In the genomic region with DNA sequence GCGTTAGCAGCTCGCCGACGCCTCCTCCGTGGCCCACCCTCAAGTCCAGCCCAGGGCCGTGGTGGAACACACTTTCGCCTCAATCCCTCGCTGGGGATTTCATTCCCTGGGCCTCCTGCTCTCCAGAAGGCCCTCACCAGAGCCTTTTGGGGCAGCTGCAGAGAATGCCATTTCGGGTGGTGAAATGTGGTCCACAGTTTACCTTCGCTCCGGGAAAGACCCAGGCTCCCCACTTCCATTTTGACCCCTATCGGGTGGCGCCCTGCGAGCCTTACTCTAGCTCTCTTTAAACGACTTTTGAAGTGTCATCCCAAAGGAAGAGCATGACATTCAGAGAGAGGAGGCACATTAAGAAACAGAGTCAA, we compare ENCODE assay signal across 17 cellular contexts. TPM values are rescaled to one million over a fixed set of nuclear protein-coding genes. Genes with fewer than 3 reads are reported as not detected.
DNase-seq lines count a peak whose midpoint lies in the region; ATAC-seq lines count a peak whose summit lies in the region.
"Had no signal": no experiment of that assay in that cellular context is flagged by ENCODE, and none has a peak within 500 bp of the region (broad histone marks: within the 10 kb centered on the region; RNA-seq: fewer than 3 reads in every experiment).

No MANE protein-coding gene starts in this region.

- H3K36me3 ChIP-seq in naive thymus-derived CD4-positive, alpha-beta T cell (ENCODE audit: control insufficient read depth in 2 of 3, insufficient read depth in 3 of 3, low read length in 3 of 3): no peaks in the 10 kb centered on the region
- H3K36me3 ChIP-seq in aorta (ENCODE audit: control insufficient read depth in 1 of 2, insufficient read depth in 2 of 2, low read length in 1 of 2): no peaks in the 10 kb centered on the region
- H3K36me3 ChIP-seq: colonic mucosa had no signal

- H3K4me3 ChIP-seq in naive thymus-derived CD4-positive, alpha-beta T cell (ENCODE audit: low read length): peak overlapping the region; percentile 62
- no peak overlapping the region for H3K4me3 ChIP-seq in aorta (ENCODE audit: low read length in 2 of 2)
- H3K4me3 ChIP-seq: colonic mucosa, GM23338, lung had no signal

- intact Hi-C loops in activated T-helper 1 cell treated with anti-CD3 and anti-CD28 coated beads, Interleukin-12 subunit alpha, Interleukin-12 subunit beta, Interleukin-2, Interleukin-4 antibody, amounts not matched to agents 30 ng/mL and 10 ng/mL and 1 ng/mL, durations not matched to agents 14 hours and 24 hours and 36 hours (cut with micrococcal nuclease): loop anchor here (1.0 to 10.0 kb wide), 9 partner anchors 20 to 950 kb away; a partner anchor contains a TSS
- intact Hi-C loops in naive thymus-derived CD4-positive, alpha-beta T cell (cut with micrococcal nuclease): loop anchor here (1.0 to 10.0 kb wide), 12 partner anchors 7 to 612 kb away; a partner anchor contains a TSS
- intact Hi-C loops in aorta (cut with DNase I): no loop called here

- peaks cover 30 to 44% of the 10 kb centered on the region in 2 donors for H3K4me1 ChIP-seq in naive thymus-derived CD4-positive, alpha-beta T cell (ENCODE audit: control insufficient read depth in 2 of 2, insufficient read depth in 2 of 2, low read length in 2 of 2)
- no peaks in the 10 kb centered on the region for H3K4me1 ChIP-seq in aorta (ENCODE audit: control insufficient read depth in 1 of 2, insufficient read depth in 2 of 2, low read length in 2 of 2)
- H3K4me1 ChIP-seq: colonic mucosa had no signal

- peaks cover 49% of the 10 kb centered on the region for H3K4me1 Mint-ChIP-seq in activated naive CD4-positive, alpha-beta T cell treated with anti-CD3 and anti-CD28 coated beads, Interleukin-2, amount 10 ng/mL, durations not matched to agents 7 days and 5 days
- H3K4me1 Mint-ChIP-seq in activated T-helper 1 cell treated with anti-CD3 and anti-CD28 coated beads, Interleukin-12 subunit alpha, Interleukin-12 subunit beta, Interleukin-2, Interleukin-4 antibody, amounts not matched to agents 30 ng/mL and 10 ng/mL and 1 ng/mL, durations not matched to agents 14 hours and 24 hours and 36 hours (ENCODE audit: low read depth): peaks cover 49% of the 10 kb centered on the region
- peaks cover 9 to 51% (median 44%) of the 10 kb centered on the region in 7 donors for H3K4me1 Mint-ChIP-seq in naive thymus-derived CD4-positive, alpha-beta T cell
- H3K4me1 Mint-ChIP-seq: nephron had no signal

- peak overlapping the region; percentile 72 for H3K27ac ChIP-seq in naive thymus-derived CD4-positive, alpha-beta T cell (ENCODE audit: low read depth, low read length)
- H3K27ac ChIP-seq in aorta (ENCODE audit: low read depth in 1 of 2, low read length in 2 of 2): no peak overlapping the region
- H3K27ac ChIP-seq: colonic mucosa had no signal

- H3K27me3 Mint-ChIP-seq in activated naive CD4-positive, alpha-beta T cell treated with anti-CD3 and anti-CD28 coated beads, Interleukin-2, amount 10 ng/mL, durations not matched to agents 7 days and 5 days: no peaks in the 10 kb centered on the region
- H3K27me3 Mint-ChIP-seq in activated T-helper 1 cell treated with anti-CD3 and anti-CD28 coated beads, Interleukin-12 subunit alpha, Interleukin-12 subunit beta, Interleukin-2, Interleukin-4 antibody, amounts not matched to agents 30 ng/mL and 10 ng/mL and 1 ng/mL, durations not matched to agents 14 hours and 24 hours and 36 hours (ENCODE audit: insufficient read depth): no peaks in the 10 kb centered on the region
- H3K27me3 Mint-ChIP-seq in naive thymus-derived CD4-positive, alpha-beta T cell: no peaks in the 10 kb centered on the region

- WGBS in aorta, 2 donors: 76 to 93% methylated on average over 15 of the region's 15 CpGs

- peak; percentile 2 for ATAC-seq in naive thymus-derived CD4-positive, alpha-beta T cell
- ATAC-seq in HG03025 (IDR thresholded peaks at IDR 0.05; ENCODE audit: low FRiP score, unreplicated experiment) (no peak), GM21447 (IDR thresholded peaks at IDR 0.05; ENCODE audit: unreplicated experiment) (no peak), aorta (ENCODE audit: low FRiP score) (no peak)
- ATAC-seq: GM23338, WTC11 had no signal

- no peaks in the 10 kb centered on the region for H3K27me3 ChIP-seq in naive thymus-derived CD4-positive, alpha-beta T cell (ENCODE audit: control insufficient read depth in 2 of 2, insufficient read depth in 2 of 2, low read length in 2 of 2)
- no peaks in the 10 kb centered on the region for H3K27me3 ChIP-seq in aorta (ENCODE audit: control insufficient read depth in 1 of 2, insufficient read depth in 2 of 2, low read length in 1 of 2)
- H3K27me3 ChIP-seq: colonic mucosa had no signal

- CTCF ChIA-PET in activated naive CD4-positive, alpha-beta T cell treated with anti-CD3 and anti-CD28 coated beads, Interleukin-2, amount 10 ng/mL, durations not matched to agents 7 days and 5 days (lab: Charles Lee): interaction anchor here (1.6 to 2.4 kb wide), 3 partner anchors 8 to 103 kb away, joined by 3 to 6 read pairs (median 5); no protein-coding TSS in a partner anchor
- CTCF ChIA-PET in naive thymus-derived CD4-positive, alpha-beta T cell (lab: Charles Lee): interaction anchor here (1.0 kb wide), 1 partner anchor 138 kb away, joined by 3 read pairs; no protein-coding TSS in a partner anchor

- peaks cover 3% of the 10 kb centered on the region for H3K36me3 Mint-ChIP-seq in activated naive CD4-positive, alpha-beta T cell treated with anti-CD3 and anti-CD28 coated beads, Interleukin-2, amount 10 ng/mL, durations not matched to agents 7 days and 5 days
- peaks cover 7% of the 10 kb centered on the region for H3K36me3 Mint-ChIP-seq in activated T-helper 1 cell treated with anti-CD3 and anti-CD28 coated beads, Interleukin-12 subunit alpha, Interleukin-12 subunit beta, Interleukin-2, Interleukin-4 antibody, amounts not matched to agents 30 ng/mL and 10 ng/mL and 1 ng/mL, durations not matched to agents 14 hours and 24 hours and 36 hours (ENCODE audit: low read depth)
- peaks cover 0 to 5% (median 3%) of the 10 kb centered on the region in 5 donors for H3K36me3 Mint-ChIP-seq in naive thymus-derived CD4-positive, alpha-beta T cell
- H3K36me3 Mint-ChIP-seq: WTC11 had no signal

- H3K9me3 ChIP-seq in naive thymus-derived CD4-positive, alpha-beta T cell (ENCODE audit: control insufficient read depth in 2 of 3, low read length in 3 of 3): no peaks in the 10 kb centered on the region
- H3K9me3 ChIP-seq in aorta (ENCODE audit: control insufficient read depth, low read length): no peaks in the 10 kb centered on the region
- H3K9me3 ChIP-seq: colonic mucosa had no signal

- POLR2A ChIA-PET in naive thymus-derived CD4-positive, alpha-beta T cell (lab: Charles Lee): interaction anchor here (0.7 to 1.7 kb wide), 7 partner anchors 10 to 358 kb away, joined by 3 to 17 read pairs (median 5); no protein-coding TSS in a partner anchor

- H3K9me3 Mint-ChIP-seq in activated naive CD4-positive, alpha-beta T cell treated with anti-CD3 and anti-CD28 coated beads, Interleukin-2, amount 10 ng/mL, durations not matched to agents 7 days and 5 days: no peaks in the 10 kb centered on the region
- no peaks in the 10 kb centered on the region for H3K9me3 Mint-ChIP-seq in activated T-helper 1 cell treated with anti-CD3 and anti-CD28 coated beads, Interleukin-12 subunit alpha, Interleukin-12 subunit beta, Interleukin-2, Interleukin-4 antibody, amounts not matched to agents 30 ng/mL and 10 ng/mL and 1 ng/mL, durations not matched to agents 14 hours and 24 hours and 36 hours
- H3K9me3 Mint-ChIP-seq in naive thymus-derived CD4-positive, alpha-beta T cell: no peaks in the 10 kb centered on the region
- H3K9me3 Mint-ChIP-seq: GM23338, nephron, WTC11 had no signal

- H3K4me3 Mint-ChIP-seq in activated naive CD4-positive, alpha-beta T cell treated with anti-CD3 and anti-CD28 coated beads, Interleukin-2, amount 10 ng/mL, durations not matched to agents 7 days and 5 days: peak overlapping the region; percentile 95
- H3K4me3 Mint-ChIP-seq in activated T-helper 1 cell treated with anti-CD3 and anti-CD28 coated beads, Interleukin-12 subunit alpha, Interleukin-12 subunit beta, Interleukin-2, Interleukin-4 antibody, amounts not matched to agents 30 ng/mL and 10 ng/mL and 1 ng/mL, durations not matched to agents 14 hours and 24 hours and 36 hours: peak overlapping the region; percentile 92
- peak overlapping the region; percentile 79 to 99 (median 96) for H3K4me3 Mint-ChIP-seq in naive thymus-derived CD4-positive, alpha-beta T cell
- H3K4me3 Mint-ChIP-seq: GM23338, nephron, WTC11 had no signal

- peak overlapping the region; percentile 97 for H3K27ac Mint-ChIP-seq in activated naive CD4-positive, alpha-beta T cell treated with anti-CD3 and anti-CD28 coated beads, Interleukin-2, amount 10 ng/mL, durations not matched to agents 7 days and 5 days
- peak overlapping the region; percentile 97 for H3K27ac Mint-ChIP-seq in activated T-helper 1 cell treated with anti-CD3 and anti-CD28 coated beads, Interleukin-12 subunit alpha, Interleukin-12 subunit beta, Interleukin-2, Interleukin-4 antibody, amounts not matched to agents 30 ng/mL and 10 ng/mL and 1 ng/mL, durations not matched to agents 14 hours and 24 hours and 36 hours
- peak overlapping the region; percentile 66 to 98 (median 95) for H3K27ac Mint-ChIP-seq in naive thymus-derived CD4-positive, alpha-beta T cell
- H3K27ac Mint-ChIP-seq: GM23338, nephron, WTC11 had no signal

- no peak for DNase-seq in activated naive CD4-positive, alpha-beta T cell treated with anti-CD3 and anti-CD28 coated beads, Interleukin-2, amount 10 ng/mL, durations not matched to agents 7 days and 5 days
- DNase-seq in activated naive CD4-positive, alpha-beta T cell treated with Interleukin-2 at 50 U/mL for 16 hours: no peak
- DNase-seq in activated T-helper 1 cell treated with anti-CD3 and anti-CD28 coated beads, Interleukin-12 subunit alpha, Interleukin-12 subunit beta, Interleukin-2, Interleukin-4 antibody, amounts not matched to agents 30 ng/mL and 10 ng/mL and 1 ng/mL, durations not matched to agents 14 hours and 24 hours and 36 hours (ENCODE audit: low spot score): no peak
- no peak for DNase-seq in naive thymus-derived CD4-positive, alpha-beta T cell
- DNase-seq in RPMI8226: no peak
- no peak for DNase-seq in aorta
- DNase-seq: colonic mucosa, Karpas-422, NCI-H1417, NCI-H2171 treated with DMSO at 0.1 percent for 48 hours, NCI-H774 had no signal

RNA-seq across cellular contexts. Expression of a gene that starts 0.5 kb away (rescaled TPM):
- 50.4 and 56.3 TPM in 2 replicates for total RNA-seq in activated T-helper 1 cell treated with anti-CD3 and anti-CD28 coated beads, Interleukin-12 subunit alpha, Interleukin-12 subunit beta, Interleukin-2, Interleukin-4 antibody, amounts not matched to agents 30 ng/mL and 10 ng/mL and 1 ng/mL, durations not matched to agents 14 hours and 24 hours and 36 hours
- 10 to 100 TPM; 23.8 to 48.2 (median 37.9) TPM for total RNA-seq in naive thymus-derived CD4-positive, alpha-beta T cell
- polyA plus RNA-seq in naive thymus-derived CD4-positive, alpha-beta T cell: 10 to 100 TPM; 43.8 to 57.6 TPM
- total RNA-seq in aorta: under 1 TPM; 0.62 to 0.78 TPM
- 1 to 10 TPM in 1 of 2 donors, under 1 TPM in 1; 0.51 to 2.8 TPM for polyA plus RNA-seq in aorta
- total RNA-seq: GM23338 had no signal
- polyA plus RNA-seq: GM23338 had no signal

RNA-seq across cellular contexts. Expression of a gene that starts 14.4 kb away (rescaled TPM):
- 0.05 TPM in 1 of 2 replicates, not detected in the other for total RNA-seq in activated T-helper 1 cell treated with anti-CD3 and anti-CD28 coated beads, Interleukin-12 subunit alpha, Interleukin-12 subunit beta, Interleukin-2, Interleukin-4 antibody, amounts not matched to agents 30 ng/mL and 10 ng/mL and 1 ng/mL, durations not matched to agents 14 hours and 24 hours and 36 hours
- total RNA-seq in naive thymus-derived CD4-positive, alpha-beta T cell: not detected
- polyA plus RNA-seq in naive thymus-derived CD4-positive, alpha-beta T cell: not detected
- not detected for total RNA-seq in aorta
- not detected for polyA plus RNA-seq in aorta
- total RNA-seq: colonic mucosa, GM23338, lung, WTC11 had no signal
- polyA plus RNA-seq: GM23338 had no signal

Comparison
In these comparisons a context has a peak if more than half of its experiments do, and no peak if none do; other contexts are left out.
1. RNA of a gene that starts 0.5 kb away (total RNA-seq): 50.4 to 56.3 TPM in activated T-helper 1 cell treated with anti-CD3 and anti-CD28 coated beads, Interleukin-12 subunit alpha, Interleukin-12 subunit beta, Interleukin-2, Interleukin-4 antibody, amounts not matched to agents 30 ng/mL and 10 ng/mL and 1 ng/mL, durations not matched to agents 14 hours and 24 hours and 36 hours and 23.8 to 48.2 TPM in naive thymus-derived CD4-positive, alpha-beta T cell; 0.62 to 0.78 TPM in aorta; every median in the first group is over 10 times any median in the second.
2. intact Hi-C loops: an anchor here in activated T-helper 1 cell treated with anti-CD3 and anti-CD28 coated beads, Interleukin-12 subunit alpha, Interleukin-12 subunit beta, Interleukin-2, Interleukin-4 antibody, amounts not matched to agents 30 ng/mL and 10 ng/mL and 1 ng/mL, durations not matched to agents 14 hours and 24 hours and 36 hours (1.0 to 10.0 kb wide) and naive thymus-derived CD4-positive, alpha-beta T cell (1.0 to 10.0 kb wide); none called in aorta.
3. Peak in every context shown above with its lines, with median percentiles within 50 percentile points of each other: H3K27ac Mint-ChIP-seq and H3K4me3 Mint-ChIP-seq.